In the genomic region with DNA sequence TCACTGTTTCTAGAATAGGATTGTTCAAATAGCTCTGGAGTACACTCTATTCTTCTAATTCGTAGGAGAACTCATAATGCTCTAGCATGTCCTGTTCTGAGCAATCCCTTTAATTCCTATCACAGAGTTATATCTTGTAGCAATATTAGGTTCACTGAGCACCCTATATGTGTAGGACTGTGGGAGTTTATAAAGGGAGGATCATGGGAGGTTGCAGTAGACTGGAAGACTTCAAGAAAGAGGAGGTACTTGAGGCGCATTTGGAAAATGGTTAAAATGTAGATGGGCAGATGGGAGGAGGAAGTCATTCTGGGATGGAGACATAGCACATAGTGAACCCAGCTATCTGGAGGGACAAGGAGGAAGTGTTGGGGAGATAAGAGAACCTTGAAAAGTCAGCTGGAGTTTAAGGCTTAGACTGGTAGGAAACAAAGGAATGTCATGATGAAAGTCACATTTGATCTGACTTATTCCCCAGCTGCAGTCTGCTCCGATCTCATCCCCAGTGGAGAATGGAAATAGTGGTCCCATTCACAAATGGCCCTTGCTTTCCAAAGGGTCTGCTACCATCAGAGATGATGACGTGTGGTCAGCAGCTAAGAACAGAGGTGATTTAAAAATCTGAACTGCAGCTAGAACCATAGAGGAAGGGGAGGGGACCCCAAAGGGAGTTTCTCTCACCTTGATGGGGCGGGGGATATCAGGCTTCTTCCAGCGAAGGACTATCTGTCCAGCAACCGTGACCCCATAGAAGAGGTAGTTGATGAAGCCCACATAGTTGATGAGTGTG, we compare ENCODE assay signal across 1 cellular context.
A peak's percentile ranks its signal among the peaks of the same experiment; 100 is the strongest.
TF ChIP-seq lines count a peak whose summit lies in the region.

No MANE protein-coding gene starts in this region.

TF ChIP-seq in K562, 482 proteins besides CTCF, POLR2A, EP300 and RAD21 (continued from another document and continues in another):
- TF ChIP-seq, protein P1, sequence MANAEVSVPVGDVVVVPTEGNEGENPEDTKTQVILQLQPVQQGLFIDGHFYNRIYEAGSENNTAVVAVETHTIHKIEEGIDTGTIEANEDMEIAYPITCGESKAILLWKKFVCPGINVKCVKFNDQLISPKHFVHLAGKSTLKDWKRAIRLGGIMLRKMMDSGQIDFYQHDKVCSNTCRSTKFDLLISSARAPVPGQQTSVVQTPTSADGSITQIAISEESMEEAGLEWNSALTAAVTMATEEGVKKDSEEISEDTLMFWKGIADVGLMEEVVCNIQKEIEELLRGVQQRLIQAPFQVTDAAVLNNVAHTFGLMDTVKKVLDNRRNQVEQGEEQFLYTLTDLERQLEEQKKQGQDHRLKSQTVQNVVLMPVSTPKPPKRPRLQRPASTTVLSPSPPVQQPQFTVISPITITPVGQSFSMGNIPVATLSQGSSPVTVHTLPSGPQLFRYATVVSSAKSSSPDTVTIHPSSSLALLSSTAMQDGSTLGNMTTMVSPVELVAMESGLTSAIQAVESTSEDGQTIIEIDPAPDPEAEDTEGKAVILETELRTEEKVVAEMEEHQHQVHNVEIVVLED (CRISPR knock-in tag; IDR thresholded peaks at IDR 0.05): no peak
- TF ChIP-seq SNRNP70 (optimal IDR thresholded peaks at IDR 0.05; ENCODE audit: low read depth, low read length) (no peak), GTF2F1 (IDR thresholded peaks at IDR 0.05; ENCODE audit: low read depth, low read length) (no peak), HMG20A (CRISPR knock-in tag; conservative IDR thresholded peaks at IDR 0.05) (no peak), ASH1L (IDR thresholded peaks at IDR 0.05; ENCODE audit: borderline replicate concordance, low read depth, partially characterized antibody) (no peak), FOXA1 (IDR thresholded peaks at IDR 0.05; ENCODE audit: borderline replicate concordance) (no peak), EWSR1 (IDR thresholded peaks at IDR 0.05; ENCODE audit: borderline replicate concordance, low read depth, partially characterized antibody) (no peak), YBX1 (IDR thresholded peaks at IDR 0.05) (no peak), GABPA (tag; conservative IDR thresholded peaks at IDR 0.05; ENCODE audit: low read depth) (no peak), ZNF184 (CRISPR knock-in tag; IDR thresholded peaks at IDR 0.05) (no peak), ZNF24 (IDR thresholded peaks at IDR 0.05) (no peak), STAT5B (CRISPR knock-in tag; IDR thresholded peaks at IDR 0.05) (no peak), RFX5 (IDR thresholded peaks at IDR 0.05; ENCODE audit: low read depth, low read length) (no peak), MEIS2 (IDR thresholded peaks at IDR 0.05; ENCODE audit: partially characterized antibody) (no peak), ZC3H4 (CRISPR knock-in tag; IDR thresholded peaks at IDR 0.05; ENCODE audit: borderline replicate concordance) (no peak), HNRNPK (IDR thresholded peaks at IDR 0.05; ENCODE audit: low read depth, low read length, poor library complexity, severe bottlenecking) (no peak), TEAD4 (IDR thresholded peaks at IDR 0.05; ENCODE audit: low read length) (peak; percentile 86), TEAD4 (CRISPR knock-in tag; IDR thresholded peaks at IDR 0.05; ENCODE audit: borderline replicate concordance) (no peak), ZNF695 (CRISPR knock-in tag; IDR thresholded peaks at IDR 0.05) (no peak), PCBP1 (IDR thresholded peaks at IDR 0.05; ENCODE audit: low read depth, low read length, poor library complexity, severe bottlenecking) (no peak), BRD4 (IDR thresholded peaks at IDR 0.05) (no peak), MYC (IDR thresholded peaks at IDR 0.05; ENCODE audit: low read depth, low read length) (no peak), MYC (CRISPR knock-in tag; IDR thresholded peaks at IDR 0.05; ENCODE audit: borderline replicate concordance, low read depth) (no peak), BRCA1 (IDR thresholded peaks at IDR 0.05) (no peak), BRCA1 (CRISPR knock-in tag; IDR thresholded peaks at IDR 0.05) (no peak), PHF21A (IDR thresholded peaks at IDR 0.05; ENCODE audit: borderline replicate concordance, low read depth) (no peak), NFXL1 (CRISPR knock-in tag; IDR thresholded peaks at IDR 0.05) (no peak), DACH1 (IDR thresholded peaks at IDR 0.05; ENCODE audit: partially characterized antibody) (peak; percentile 11), POLR2AphosphoS5 (IDR thresholded peaks at IDR 0.05; ENCODE audit: control insufficient read depth, insufficient read depth, low read depth, low read length) (peak; percentile 37; the same call in 1 of the 2 replicates), HSF4 (CRISPR knock-in tag; IDR thresholded peaks at IDR 0.05; ENCODE audit: borderline replicate concordance) (no peak), RBM39 (optimal IDR thresholded peaks at IDR 0.05; ENCODE audit: low read depth, low read length) (no peak), ZNF785 (CRISPR knock-in tag; IDR thresholded peaks at IDR 0.05) (no peak), ZNF232 (CRISPR knock-in tag; IDR thresholded peaks at IDR 0.05) (no peak)
- TF ChIP-seq, protein P2, sequence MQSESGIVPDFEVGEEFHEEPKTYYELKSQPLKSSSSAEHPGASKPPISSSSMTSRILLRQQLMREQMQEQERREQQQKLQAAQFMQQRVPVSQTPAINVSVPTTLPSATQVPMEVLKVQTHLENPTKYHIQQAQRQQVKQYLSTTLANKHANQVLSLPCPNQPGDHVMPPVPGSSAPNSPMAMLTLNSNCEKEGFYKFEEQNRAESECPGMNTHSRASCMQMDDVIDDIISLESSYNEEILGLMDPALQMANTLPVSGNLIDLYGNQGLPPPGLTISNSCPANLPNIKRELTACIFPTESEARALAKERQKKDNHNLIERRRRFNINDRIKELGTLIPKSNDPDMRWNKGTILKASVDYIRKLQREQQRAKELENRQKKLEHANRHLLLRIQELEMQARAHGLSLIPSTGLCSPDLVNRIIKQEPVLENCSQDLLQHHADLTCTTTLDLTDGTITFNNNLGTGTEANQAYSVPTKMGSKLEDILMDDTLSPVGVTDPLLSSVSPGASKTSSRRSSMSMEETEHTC (IDR thresholded peaks at IDR 0.05): no peak
- TF ChIP-seq, protein P3, sequence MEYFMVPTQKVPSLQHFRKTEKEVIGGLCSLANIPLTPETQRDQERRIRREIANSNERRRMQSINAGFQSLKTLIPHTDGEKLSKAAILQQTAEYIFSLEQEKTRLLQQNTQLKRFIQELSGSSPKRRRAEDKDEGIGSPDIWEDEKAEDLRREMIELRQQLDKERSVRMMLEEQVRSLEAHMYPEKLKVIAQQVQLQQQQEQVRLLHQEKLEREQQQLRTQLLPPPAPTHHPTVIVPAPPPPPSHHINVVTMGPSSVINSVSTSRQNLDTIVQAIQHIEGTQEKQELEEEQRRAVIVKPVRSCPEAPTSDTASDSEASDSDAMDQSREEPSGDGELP (CRISPR knock-in tag; IDR thresholded peaks at IDR 0.05; ENCODE audit: borderline replicate concordance): peak; percentile 49
- TF ChIP-seq, protein P4, sequence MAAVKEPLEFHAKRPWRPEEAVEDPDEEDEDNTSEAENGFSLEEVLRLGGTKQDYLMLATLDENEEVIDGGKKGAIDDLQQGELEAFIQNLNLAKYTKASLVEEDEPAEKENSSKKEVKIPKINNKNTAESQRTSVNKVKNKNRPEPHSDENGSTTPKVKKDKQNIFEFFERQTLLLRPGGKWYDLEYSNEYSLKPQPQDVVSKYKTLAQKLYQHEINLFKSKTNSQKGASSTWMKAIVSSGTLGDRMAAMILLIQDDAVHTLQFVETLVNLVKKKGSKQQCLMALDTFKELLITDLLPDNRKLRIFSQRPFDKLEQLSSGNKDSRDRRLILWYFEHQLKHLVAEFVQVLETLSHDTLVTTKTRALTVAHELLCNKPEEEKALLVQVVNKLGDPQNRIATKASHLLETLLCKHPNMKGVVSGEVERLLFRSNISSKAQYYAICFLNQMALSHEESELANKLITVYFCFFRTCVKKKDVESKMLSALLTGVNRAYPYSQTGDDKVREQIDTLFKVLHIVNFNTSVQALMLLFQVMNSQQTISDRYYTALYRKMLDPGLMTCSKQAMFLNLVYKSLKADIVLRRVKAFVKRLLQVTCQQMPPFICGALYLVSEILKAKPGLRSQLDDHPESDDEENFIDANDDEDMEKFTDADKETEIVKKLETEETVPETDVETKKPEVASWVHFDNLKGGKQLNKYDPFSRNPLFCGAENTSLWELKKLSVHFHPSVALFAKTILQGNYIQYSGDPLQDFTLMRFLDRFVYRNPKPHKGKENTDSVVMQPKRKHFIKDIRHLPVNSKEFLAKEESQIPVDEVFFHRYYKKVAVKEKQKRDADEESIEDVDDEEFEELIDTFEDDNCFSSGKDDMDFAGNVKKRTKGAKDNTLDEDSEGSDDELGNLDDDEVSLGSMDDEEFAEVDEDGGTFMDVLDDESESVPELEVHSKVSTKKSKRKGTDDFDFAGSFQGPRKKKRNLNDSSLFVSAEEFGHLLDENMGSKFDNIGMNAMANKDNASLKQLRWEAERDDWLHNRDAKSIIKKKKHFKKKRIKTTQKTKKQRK (IDR thresholded peaks at IDR 0.05; ENCODE audit: borderline replicate concordance, low read depth, low read length): no peak
- TF ChIP-seq, protein P5, sequence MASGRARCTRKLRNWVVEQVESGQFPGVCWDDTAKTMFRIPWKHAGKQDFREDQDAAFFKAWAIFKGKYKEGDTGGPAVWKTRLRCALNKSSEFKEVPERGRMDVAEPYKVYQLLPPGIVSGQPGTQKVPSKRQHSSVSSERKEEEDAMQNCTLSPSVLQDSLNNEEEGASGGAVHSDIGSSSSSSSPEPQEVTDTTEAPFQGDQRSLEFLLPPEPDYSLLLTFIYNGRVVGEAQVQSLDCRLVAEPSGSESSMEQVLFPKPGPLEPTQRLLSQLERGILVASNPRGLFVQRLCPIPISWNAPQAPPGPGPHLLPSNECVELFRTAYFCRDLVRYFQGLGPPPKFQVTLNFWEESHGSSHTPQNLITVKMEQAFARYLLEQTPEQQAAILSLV (tag; IDR thresholded peaks at IDR 0.05): no peak
- TF ChIP-seq, protein P6, sequence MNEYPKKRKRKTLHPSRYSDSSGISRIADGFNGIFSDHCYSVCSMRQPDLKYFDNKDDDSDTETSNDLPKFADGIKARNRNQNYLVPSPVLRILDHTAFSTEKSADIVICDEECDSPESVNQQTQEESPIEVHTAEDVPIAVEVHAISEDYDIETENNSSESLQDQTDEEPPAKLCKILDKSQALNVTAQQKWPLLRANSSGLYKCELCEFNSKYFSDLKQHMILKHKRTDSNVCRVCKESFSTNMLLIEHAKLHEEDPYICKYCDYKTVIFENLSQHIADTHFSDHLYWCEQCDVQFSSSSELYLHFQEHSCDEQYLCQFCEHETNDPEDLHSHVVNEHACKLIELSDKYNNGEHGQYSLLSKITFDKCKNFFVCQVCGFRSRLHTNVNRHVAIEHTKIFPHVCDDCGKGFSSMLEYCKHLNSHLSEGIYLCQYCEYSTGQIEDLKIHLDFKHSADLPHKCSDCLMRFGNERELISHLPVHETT (CRISPR knock-in tag; conservative IDR thresholded peaks at IDR 0.05 in 1 of 2, IDR thresholded peaks at IDR 0.05 in 1 of 2): 0 out of 4 replicates have a peak, but pooled peaks of 1 of the 2 experiments have one; percentile 24
- TF ChIP-seq, protein P7, sequence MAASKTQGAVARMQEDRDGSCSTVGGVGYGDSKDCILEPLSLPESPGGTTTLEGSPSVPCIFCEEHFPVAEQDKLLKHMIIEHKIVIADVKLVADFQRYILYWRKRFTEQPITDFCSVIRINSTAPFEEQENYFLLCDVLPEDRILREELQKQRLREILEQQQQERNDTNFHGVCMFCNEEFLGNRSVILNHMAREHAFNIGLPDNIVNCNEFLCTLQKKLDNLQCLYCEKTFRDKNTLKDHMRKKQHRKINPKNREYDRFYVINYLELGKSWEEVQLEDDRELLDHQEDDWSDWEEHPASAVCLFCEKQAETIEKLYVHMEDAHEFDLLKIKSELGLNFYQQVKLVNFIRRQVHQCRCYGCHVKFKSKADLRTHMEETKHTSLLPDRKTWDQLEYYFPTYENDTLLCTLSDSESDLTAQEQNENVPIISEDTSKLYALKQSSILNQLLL (CRISPR knock-in tag; IDR thresholded peaks at IDR 0.05; ENCODE audit: borderline replicate concordance): no peak
- TF ChIP-seq, protein P8, sequence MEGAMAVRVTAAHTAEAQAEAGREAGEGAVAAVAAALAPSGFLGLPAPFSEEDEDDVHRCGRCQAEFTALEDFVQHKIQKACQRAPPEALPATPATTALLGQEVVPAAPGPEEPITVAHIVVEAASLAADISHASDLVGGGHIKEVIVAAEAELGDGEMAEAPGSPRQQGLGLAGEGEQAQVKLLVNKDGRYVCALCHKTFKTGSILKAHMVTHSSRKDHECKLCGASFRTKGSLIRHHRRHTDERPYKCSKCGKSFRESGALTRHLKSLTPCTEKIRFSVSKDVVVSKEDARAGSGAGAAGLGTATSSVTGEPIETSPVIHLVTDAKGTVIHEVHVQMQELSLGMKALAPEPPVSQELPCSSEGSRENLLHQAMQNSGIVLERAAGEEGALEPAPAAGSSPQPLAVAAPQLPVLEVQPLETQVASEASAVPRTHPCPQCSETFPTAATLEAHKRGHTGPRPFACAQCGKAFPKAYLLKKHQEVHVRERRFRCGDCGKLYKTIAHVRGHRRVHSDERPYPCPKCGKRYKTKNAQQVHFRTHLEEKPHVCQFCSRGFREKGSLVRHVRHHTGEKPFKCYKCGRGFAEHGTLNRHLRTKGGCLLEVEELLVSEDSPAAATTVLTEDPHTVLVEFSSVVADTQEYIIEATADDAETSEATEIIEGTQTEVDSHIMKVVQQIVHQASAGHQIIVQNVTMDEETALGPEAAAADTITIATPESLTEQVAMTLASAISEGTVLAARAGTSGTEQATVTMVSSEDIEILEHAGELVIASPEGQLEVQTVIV (CRISPR knock-in tag; IDR thresholded peaks at IDR 0.05; ENCODE audit: borderline replicate concordance): no peak
- TF ChIP-seq, protein P9, sequence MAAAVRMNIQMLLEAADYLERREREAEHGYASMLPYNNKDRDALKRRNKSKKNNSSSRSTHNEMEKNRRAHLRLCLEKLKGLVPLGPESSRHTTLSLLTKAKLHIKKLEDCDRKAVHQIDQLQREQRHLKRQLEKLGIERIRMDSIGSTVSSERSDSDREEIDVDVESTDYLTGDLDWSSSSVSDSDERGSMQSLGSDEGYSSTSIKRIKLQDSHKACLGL (CRISPR knock-in tag; IDR thresholded peaks at IDR 0.05; ENCODE audit: borderline replicate concordance, poor library complexity, severe bottlenecking): no peak
- TF ChIP-seq, protein P10, sequence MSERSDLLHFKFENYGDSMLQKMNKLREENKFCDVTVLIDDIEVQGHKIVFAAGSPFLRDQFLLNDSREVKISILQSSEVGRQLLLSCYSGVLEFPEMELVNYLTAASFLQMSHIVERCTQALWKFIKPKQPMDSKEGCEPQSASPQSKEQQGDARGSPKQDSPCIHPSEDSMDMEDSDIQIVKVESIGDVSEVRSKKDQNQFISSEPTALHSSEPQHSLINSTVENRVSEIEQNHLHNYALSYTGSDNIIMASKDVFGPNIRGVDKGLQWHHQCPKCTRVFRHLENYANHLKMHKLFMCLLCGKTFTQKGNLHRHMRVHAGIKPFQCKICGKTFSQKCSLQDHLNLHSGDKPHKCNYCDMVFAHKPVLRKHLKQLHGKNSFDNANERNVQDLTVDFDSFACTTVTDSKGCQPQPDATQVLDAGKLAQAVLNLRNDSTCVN (CRISPR knock-in tag; IDR thresholded peaks at IDR 0.05): no peak
